16 cellular contexts compared by ENCODE assay signal in genomic region chr5:6746244-6746643, GRCh38. TPM values are rescaled to one million over a fixed set of nuclear protein-coding genes. Genes with fewer than 3 reads are reported as not detected.
DNase-seq lines count a peak whose midpoint lies in the region; ATAC-seq and TF ChIP-seq lines count a peak whose summit lies in the region.
"Had no signal": no experiment of that assay in that cellular context is flagged by ENCODE, and none has a peak within 500 bp of the region (broad histone marks: within the 10 kb centered on the region; RNA-seq: fewer than 3 reads in every experiment).

No MANE protein-coding gene starts in this region.

- H3K4me1 Mint-ChIP-seq in activated CD8-positive, alpha-beta memory T cell treated with anti-CD3 and anti-CD28 coated beads, Interleukin-2, amount 10 ng/mL, durations not matched to agents 7 days and 5 days: peaks cover 12% of the 10 kb centered on the region
- peaks cover 7% of the 10 kb centered on the region for H3K4me1 Mint-ChIP-seq in activated naive CD4-positive, alpha-beta T cell treated with anti-CD3 and anti-CD28 coated beads for 36 hours (ENCODE audit: low read depth)
- H3K4me1 Mint-ChIP-seq: CD14-positive monocyte had no signal

- peaks cover 42% of the 10 kb centered on the region for H3K79me1 ChIP-seq in mesenchymal stem cell (replicated peaks; ENCODE audit: low read length, poor library complexity, severe bottlenecking)

- H3K4me3 Mint-ChIP-seq in activated CD8-positive, alpha-beta memory T cell treated with anti-CD3 and anti-CD28 coated beads, Interleukin-2, amount 10 ng/mL, durations not matched to agents 7 days and 5 days: no peak overlapping the region
- H3K4me3 Mint-ChIP-seq in activated naive CD4-positive, alpha-beta T cell treated with anti-CD3 and anti-CD28 coated beads for 36 hours: no peak overlapping the region
- H3K4me3 Mint-ChIP-seq: CD14-positive monocyte; CD4-positive, alpha-beta T cell; GM23338; H9 had no signal

- H3K27ac ChIP-seq in mesenchymal stem cell (ENCODE audit: low read length, poor library complexity, severe bottlenecking) (no peak overlapping the region), spleen (no peak overlapping the region), breast epithelium (no peak overlapping the region)
- H3K27ac ChIP-seq: 22Rv1; BLaER1 treated with 17β-estradiol and CSF1 and Interleukin-3, amounts not matched to agents 10 nM and 100 nM had no signal

- no peaks in the 10 kb centered on the region for H3K27me3 Mint-ChIP-seq in activated CD8-positive, alpha-beta memory T cell treated with anti-CD3 and anti-CD28 coated beads, Interleukin-2, amount 10 ng/mL, durations not matched to agents 7 days and 5 days
- H3K27me3 Mint-ChIP-seq in activated naive CD4-positive, alpha-beta T cell treated with anti-CD3 and anti-CD28 coated beads for 36 hours (ENCODE audit: low read depth): no peaks in the 10 kb centered on the region
- H3K27me3 Mint-ChIP-seq: CD4-positive, alpha-beta T cell had no signal

- H3K9me3 ChIP-seq in mesenchymal stem cell (ENCODE audit: control insufficient read depth, low read length) (no peaks in the 10 kb centered on the region), spleen (no peaks in the 10 kb centered on the region), breast epithelium (no peaks in the 10 kb centered on the region)
- H3K9me3 ChIP-seq: BE2C; BLaER1 treated with 17β-estradiol and CSF1 and Interleukin-3, amounts not matched to agents 10 nM and 100 nM had no signal

- TF ChIP-seq CTCF in spleen (IDR thresholded peaks at IDR 0.05 in 8 of 11, conservative IDR thresholded peaks at IDR 0.05 in 3 of 11) (no peak), breast epithelium (IDR thresholded peaks at IDR 0.05) (no peak)

- peaks cover 9% of the 10 kb centered on the region for H3K4me1 ChIP-seq in mesenchymal stem cell (ENCODE audit: control insufficient read depth, insufficient read depth, low read depth, low read length)
- peaks cover 0 to 12% (median 6%) of the 10 kb centered on the region in 6 donors for H3K4me1 ChIP-seq in spleen
- no peaks in the 10 kb centered on the region for H3K4me1 ChIP-seq in breast epithelium
- H3K4me1 ChIP-seq: BE2C had no signal

- no peak overlapping the region for H2BK5ac ChIP-seq in mesenchymal stem cell (ENCODE audit: low read depth, low read length, poor library complexity, severe bottlenecking)

- CTCF ChIA-PET in activated CD8-positive, alpha-beta memory T cell treated with anti-CD3 and anti-CD28 coated beads, Interleukin-2, amount 10 ng/mL, durations not matched to agents 7 days and 5 days (lab: Charles Lee): interaction anchor here (1.4 to 1.9 kb wide), 4 partner anchors 10 to 1256 kb away, joined by 3 to 15 read pairs (median 4); partner anchors contain the start of genes NSUN2 and SRD5A1
- CTCF ChIA-PET in activated naive CD4-positive, alpha-beta T cell treated with anti-CD3 and anti-CD28 coated beads for 36 hours (lab: Charles Lee): interaction anchor here (0.8 to 1.8 kb wide), 5 partner anchors 30 to 131 kb away, joined by 3 to 7 read pairs (median 3); partner anchors contain the start of genes NSUN2 and SRD5A1

- no peak overlapping the region for H3K18ac ChIP-seq in mesenchymal stem cell (ENCODE audit: low read depth in 1 of 2, low read length in 2 of 2)

- no peak overlapping the region for H3K23ac ChIP-seq in mesenchymal stem cell (ENCODE audit: low read length in 2 of 2)

- peaks cover 48 to 74% of the 10 kb centered on the region in 2 experiments for H3K36me3 ChIP-seq in mesenchymal stem cell (ENCODE audit: control insufficient read depth in 1 of 2, insufficient read depth in 2 of 2, low read depth in 1 of 2, low read length in 2 of 2)
- peaks cover 0 to 100% (median 63%) of the 10 kb centered on the region in 6 donors for H3K36me3 ChIP-seq in spleen
- H3K36me3 ChIP-seq in breast epithelium: no peaks in the 10 kb centered on the region

- H3K27ac Mint-ChIP-seq in activated CD8-positive, alpha-beta memory T cell treated with anti-CD3 and anti-CD28 coated beads, Interleukin-2, amount 10 ng/mL, durations not matched to agents 7 days and 5 days: no peak overlapping the region
- H3K27ac Mint-ChIP-seq in activated naive CD4-positive, alpha-beta T cell treated with anti-CD3 and anti-CD28 coated beads for 36 hours: no peak overlapping the region
- H3K27ac Mint-ChIP-seq: CD4-positive, alpha-beta T cell; GM23338; H9 had no signal

- peak overlapping the region; percentile 48 for H4K8ac ChIP-seq in mesenchymal stem cell (ENCODE audit: low read length)

- no peak overlapping the region for H4K91ac ChIP-seq in mesenchymal stem cell (ENCODE audit: low read length)

- H2BK12ac ChIP-seq in mesenchymal stem cell (ENCODE audit: low read length in 2 of 2): no peak overlapping the region

- H3K14ac ChIP-seq in mesenchymal stem cell (ENCODE audit: low read length in 2 of 2): no peak overlapping the region

- no peak overlapping the region for H2AK5ac ChIP-seq in mesenchymal stem cell (ENCODE audit: low read length, severe bottlenecking)

- peaks cover 42% of the 10 kb centered on the region for H3K36me3 Mint-ChIP-seq in activated CD8-positive, alpha-beta memory T cell treated with anti-CD3 and anti-CD28 coated beads, Interleukin-2, amount 10 ng/mL, durations not matched to agents 7 days and 5 days
- H3K36me3 Mint-ChIP-seq in activated naive CD4-positive, alpha-beta T cell treated with anti-CD3 and anti-CD28 coated beads for 36 hours (ENCODE audit: low read depth): peaks cover 43% of the 10 kb centered on the region

- H3K4me2 ChIP-seq in mesenchymal stem cell (ENCODE audit: low read length, poor library complexity, severe bottlenecking): no peak overlapping the region
- H3K4me2 ChIP-seq: BLaER1 treated with 17β-estradiol and CSF1 and Interleukin-3, amounts not matched to agents 10 nM and 100 nM; GM23338 had no signal

- no peak overlapping the region for H3K9ac ChIP-seq in mesenchymal stem cell (ENCODE audit: low read length)
- H3K9ac ChIP-seq: BLaER1 treated with 17β-estradiol and CSF1 and Interleukin-3, amounts not matched to agents 10 nM and 100 nM had no signal

- H3K4me3 ChIP-seq in mesenchymal stem cell (ENCODE audit: insufficient read depth in 1 of 2, low read depth in 1 of 2, low read length in 2 of 2) (no peak overlapping the region), spleen (no peak overlapping the region), breast epithelium (no peak overlapping the region)
- H3K4me3 ChIP-seq: BLaER1 treated with 17β-estradiol and CSF1 and Interleukin-3, amounts not matched to agents 10 nM and 100 nM; GM23338 had no signal

- no peak overlapping the region for H2AFZ ChIP-seq in mesenchymal stem cell (ENCODE audit: low read depth, low read length)
- H2AFZ ChIP-seq: GM23338 had no signal

- TF ChIP-seq POLR2A in spleen (IDR thresholded peaks at IDR 0.05) (no peak), breast epithelium (IDR thresholded peaks at IDR 0.05) (no peak)

- H2BK15ac ChIP-seq in mesenchymal stem cell (ENCODE audit: low read depth, poor library complexity, severe bottlenecking): no peak overlapping the region

- WGBS in mesenchymal stem cell: 96% methylated on average over 8 of the region's 9 CpGs
- 90 to 95% (median 93%) methylated on average over 9 of the region's 9 CpGs for WGBS in spleen, 5 donors

- H3K4ac ChIP-seq in mesenchymal stem cell (ENCODE audit: low read depth in 1 of 2, low read length in 2 of 2): no peak overlapping the region

- H3K27me3 ChIP-seq in mesenchymal stem cell (ENCODE audit: control insufficient read depth in 1 of 2, insufficient read depth in 1 of 2, low read length in 2 of 2) (no peaks in the 10 kb centered on the region), spleen (replicated peaks in 1 of 7) (no peaks in the 10 kb centered on the region), breast epithelium (no peaks in the 10 kb centered on the region)
- H3K27me3 ChIP-seq: BE2C; BLaER1 treated with 17β-estradiol and CSF1 and Interleukin-3, amounts not matched to agents 10 nM and 100 nM had no signal

- intact Hi-C loops in posterior vena cava (cut with DNase I): loop anchor here (10.0 kb wide), 3 partner anchors 111 to 1251 kb away; partner anchors contain the start of genes NSUN2 (in 1 of the 2) and SRD5A1 (in 1 of the 2)
- intact Hi-C loops in spleen (cut with DNase I; ENCODE audit: low total_unique reads): loop anchor here (10.0 kb wide), 1 partner anchor 371 kb away; the partner anchor contains the start of gene MED10
- intact Hi-C loops in activated naive CD4-positive, alpha-beta T cell treated with anti-CD3 and anti-CD28 coated beads for 36 hours (cut with micrococcal nuclease): loop anchor here (5.0 kb wide), 2 partner anchors 454 to 1254 kb away; no protein-coding TSS in a partner anchor
- intact Hi-C loops in breast epithelium (cut with DNase I; ENCODE audit: low total_unique reads): no loop called here

- ATAC-seq in activated CD8-positive, alpha-beta memory T cell treated with anti-CD3 and anti-CD28 coated beads, Interleukin-2, amount 10 ng/mL, durations not matched to agents 7 days and 5 days: no peak
- ATAC-seq: GM23338 had no signal

- H2BK120ac ChIP-seq in mesenchymal stem cell (ENCODE audit: low read depth, low read length): no peak overlapping the region

- peak; percentile 23 for DNase-seq in activated CD8-positive, alpha-beta memory T cell treated with anti-CD3 and anti-CD28 coated beads, Interleukin-2, amount 50 U/mL, for 48 hours
- no peak for DNase-seq in activated CD8-positive, alpha-beta memory T cell treated with anti-CD3 and anti-CD28 coated beads, Interleukin-2, amount 10 ng/mL, durations not matched to agents 7 days and 5 days
- DNase-seq in mesenchymal stem cell (no peak), posterior vena cava (ENCODE audit: low spot score) (peak; percentile 41), spleen (peak; percentile 65), SKM-1 treated with dmso at 0.1 percent for 144 hours (lab: John Stamatoyannopoulos, UW; ENCODE audit: unreplicated experiment) (no peak), breast epithelium (ENCODE audit: low spot score in 2 of 2) (no peak)
- DNase-seq in activated naive CD4-positive, alpha-beta T cell treated with anti-CD3 and anti-CD28 coated beads for 36 hours: no peak
- DNase-seq: BE2C, GF-D8, H9 had no signal

- no peaks in the 10 kb centered on the region for H3K9me3 Mint-ChIP-seq in activated CD8-positive, alpha-beta memory T cell treated with anti-CD3 and anti-CD28 coated beads, Interleukin-2, amount 10 ng/mL, durations not matched to agents 7 days and 5 days (ENCODE audit: low read depth)
- no peaks in the 10 kb centered on the region for H3K9me3 Mint-ChIP-seq in activated naive CD4-positive, alpha-beta T cell treated with anti-CD3 and anti-CD28 coated beads for 36 hours
- H3K9me3 Mint-ChIP-seq: CD14-positive monocyte; CD4-positive, alpha-beta T cell; GM23338; H9 had no signal

RNA-seq across cellular contexts. Expression of gene TENT4A, which starts 33.0 kb away (rescaled TPM):
- total RNA-seq in activated CD8-positive, alpha-beta memory T cell treated with anti-CD3 and anti-CD28 coated beads, Interleukin-2, amount 10 ng/mL, durations not matched to agents 7 days and 5 days: 10 to 100 TPM; 37.4 to 55.3 TPM
- 18.7 TPM for polyA plus RNA-seq in mesenchymal stem cell (2013, experiment 1 of 2)
- polyA plus RNA-seq in mesenchymal stem cell (2013, experiment 2 of 2): 19.1 TPM
- 10 to 100 TPM; 20.8 to 24.3 TPM for total RNA-seq in posterior vena cava
- 10 to 100 TPM; 26.3 to 44.8 (median 37.0) TPM for total RNA-seq in spleen
- 10 to 100 TPM in 2 of 3 donors, 1 to 10 TPM in 1; 7.1 to 16.5 (median 12.9) TPM for polyA plus RNA-seq in spleen
- total RNA-seq in activated naive CD4-positive, alpha-beta T cell treated with anti-CD3 and anti-CD28 coated beads for 36 hours: 10 to 100 TPM; 30.0 to 30.2 TPM
- 10 to 100 TPM; 24.1 to 26.2 (median 24.8) TPM for total RNA-seq in breast epithelium

Comparison
In these comparisons a context has a peak if more than half of its experiments do, and no peak if none do; other contexts are left out.
1. DNase-seq: peak in activated CD8-positive, alpha-beta memory T cell treated with anti-CD3 and anti-CD28 coated beads, Interleukin-2, amount 50 U/mL, for 48 hours (single experiment), posterior vena cava (single experiment) and spleen (single experiment); none in activated CD8-positive, alpha-beta memory T cell treated with anti-CD3 and anti-CD28 coated beads, Interleukin-2, amount 10 ng/mL, durations not matched to agents 7 days and 5 days (single experiment), mesenchymal stem cell (single experiment), activated naive CD4-positive, alpha-beta T cell treated with anti-CD3 and anti-CD28 coated beads for 36 hours (single experiment), SKM-1 treated with dmso at 0.1 percent for 144 hours (single experiment) and breast epithelium (0 of 2).